ENCODE assay signal across 1 cellular context in the genomic region with DNA sequence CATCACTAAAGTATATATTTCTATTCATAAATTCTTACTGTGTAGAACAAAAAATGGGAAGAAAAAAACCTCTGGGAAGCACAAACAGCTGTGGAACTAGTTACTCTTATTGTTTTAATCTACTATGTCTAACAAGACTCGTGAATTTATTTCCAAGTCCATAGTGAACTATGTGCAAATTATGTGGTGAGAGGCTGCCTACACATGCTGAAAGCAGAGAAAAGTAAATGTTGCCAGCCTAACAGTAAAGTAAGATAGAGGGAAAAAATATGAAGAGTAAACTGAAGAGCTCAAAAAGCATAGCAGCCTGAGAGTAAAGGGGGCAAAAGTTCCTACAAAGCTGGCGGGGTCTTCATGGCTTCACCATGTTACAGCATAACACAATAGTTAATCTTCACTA.
TF ChIP-seq lines count a peak whose summit lies in the region.

No MANE protein-coding gene starts in this region.

TF ChIP-seq in SK-N-SH treated with all-trans-retinoic acid at 6 μM for 48 hours, 23 proteins besides CTCF, POLR2A, EP300 and RAD21 (continued from another document):
- TF ChIP-seq, protein P1, sequence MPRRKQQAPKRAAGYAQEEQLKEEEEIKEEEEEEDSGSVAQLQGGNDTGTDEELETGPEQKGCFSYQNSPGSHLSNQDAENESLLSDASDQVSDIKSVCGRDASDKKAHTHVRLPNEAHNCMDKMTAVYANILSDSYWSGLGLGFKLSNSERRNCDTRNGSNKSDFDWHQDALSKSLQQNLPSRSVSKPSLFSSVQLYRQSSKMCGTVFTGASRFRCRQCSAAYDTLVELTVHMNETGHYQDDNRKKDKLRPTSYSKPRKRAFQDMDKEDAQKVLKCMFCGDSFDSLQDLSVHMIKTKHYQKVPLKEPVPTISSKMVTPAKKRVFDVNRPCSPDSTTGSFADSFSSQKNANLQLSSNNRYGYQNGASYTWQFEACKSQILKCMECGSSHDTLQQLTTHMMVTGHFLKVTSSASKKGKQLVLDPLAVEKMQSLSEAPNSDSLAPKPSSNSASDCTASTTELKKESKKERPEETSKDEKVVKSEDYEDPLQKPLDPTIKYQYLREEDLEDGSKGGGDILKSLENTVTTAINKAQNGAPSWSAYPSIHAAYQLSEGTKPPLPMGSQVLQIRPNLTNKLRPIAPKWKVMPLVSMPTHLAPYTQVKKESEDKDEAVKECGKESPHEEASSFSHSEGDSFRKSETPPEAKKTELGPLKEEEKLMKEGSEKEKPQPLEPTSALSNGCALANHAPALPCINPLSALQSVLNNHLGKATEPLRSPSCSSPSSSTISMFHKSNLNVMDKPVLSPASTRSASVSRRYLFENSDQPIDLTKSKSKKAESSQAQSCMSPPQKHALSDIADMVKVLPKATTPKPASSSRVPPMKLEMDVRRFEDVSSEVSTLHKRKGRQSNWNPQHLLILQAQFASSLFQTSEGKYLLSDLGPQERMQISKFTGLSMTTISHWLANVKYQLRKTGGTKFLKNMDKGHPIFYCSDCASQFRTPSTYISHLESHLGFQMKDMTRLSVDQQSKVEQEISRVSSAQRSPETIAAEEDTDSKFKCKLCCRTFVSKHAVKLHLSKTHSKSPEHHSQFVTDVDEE (CRISPR knock-in tag; IDR thresholded peaks at IDR 0.05): no peak
- no peak for TF ChIP-seq OSR1 (CRISPR knock-in tag; IDR thresholded peaks at IDR 0.05)
- TF ChIP-seq SNAI2 (CRISPR knock-in tag; IDR thresholded peaks at IDR 0.05): no peak
- no peak for TF ChIP-seq PPARA (CRISPR knock-in tag; IDR thresholded peaks at IDR 0.05; ENCODE audit: borderline replicate concordance)
- TF ChIP-seq TOX (CRISPR knock-in tag; IDR thresholded peaks at IDR 0.05; ENCODE audit: borderline replicate concordance): no peak
- no peak for TF ChIP-seq ISL1 (CRISPR knock-in tag; IDR thresholded peaks at IDR 0.05)
- TF ChIP-seq GLIS3 (CRISPR knock-in tag; IDR thresholded peaks at IDR 0.05): no peak
- no peak for TF ChIP-seq ZNF8 (CRISPR knock-in tag; IDR thresholded peaks at IDR 0.05)
TF ChIP-seq in SK-N-SH treated with all-trans-retinoic acid at 6 μM for 48 hours: peak in this region for 0.
